7 cellular contexts compared by ENCODE assay signal in the genomic region with DNA sequence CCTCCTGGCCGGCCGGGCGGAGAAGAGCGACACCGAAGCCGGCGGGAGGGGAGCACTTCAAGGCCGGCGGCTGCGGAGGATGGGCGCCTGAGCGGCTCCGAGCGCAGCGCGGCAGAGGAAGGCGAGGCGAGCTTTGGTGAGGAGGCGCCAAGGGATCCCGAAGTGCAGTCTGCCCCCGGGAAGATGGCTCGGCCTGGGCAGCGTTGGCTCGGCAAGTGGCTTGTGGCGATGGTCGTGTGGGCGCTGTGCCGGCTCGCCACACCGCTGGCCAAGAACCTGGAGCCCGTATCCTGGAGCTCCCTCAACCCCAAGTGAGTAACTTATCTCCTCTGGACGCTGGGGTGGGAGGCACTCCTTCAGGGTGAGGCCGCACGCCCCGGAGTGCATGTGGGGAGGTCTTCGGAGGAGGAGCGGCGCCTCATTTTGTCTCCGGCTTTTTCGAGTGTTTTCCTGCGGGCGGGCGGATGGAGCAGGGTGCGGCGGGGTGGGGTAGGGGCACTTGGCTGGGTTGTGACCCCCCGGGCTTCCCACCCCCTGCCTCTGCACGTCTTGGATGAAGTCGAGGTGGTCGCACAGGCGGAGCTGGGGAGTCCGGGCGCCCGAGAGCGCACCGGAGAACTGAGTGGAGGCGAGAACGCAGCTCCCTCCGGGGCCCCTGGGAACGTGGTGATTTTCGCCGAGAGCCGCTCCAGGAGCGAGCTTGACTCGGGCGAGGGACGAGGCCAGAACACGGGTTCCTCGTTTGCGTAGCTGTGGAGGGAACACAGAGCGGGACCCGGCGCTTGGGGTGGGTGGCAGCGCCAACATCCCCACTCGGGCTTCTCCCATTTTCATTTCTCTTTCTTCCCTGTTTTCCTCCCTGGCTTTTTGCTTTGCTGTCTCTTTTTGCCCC. TPM values are rescaled to one million over a fixed set of nuclear protein-coding genes. Genes with fewer than 3 reads are reported as not detected.
DNase-seq lines count a peak whose midpoint lies in the region; ATAC-seq and TF ChIP-seq lines count a peak whose summit lies in the region.

No MANE protein-coding gene starts in this region.

- peaks cover 70% of the 10 kb centered on the region for H3K27me3 ChIP-seq in H7 (ENCODE audit: control insufficient read depth, insufficient read depth, low read length)
- H3K27me3 ChIP-seq in RWPE2 (ENCODE audit: insufficient read depth, poor library complexity, severe bottlenecking): no peaks in the 10 kb centered on the region
- no peaks in the 10 kb centered on the region for H3K27me3 ChIP-seq in upper lobe of right lung

- peak; percentile 61 for DNase-seq in H7
- DNase-seq in RWPE2 (ENCODE audit: low spot score): no peak
- DNase-seq in ecto neural progenitor cell (ENCODE audit: low spot score): peak; percentile 49
- no peak for DNase-seq in upper lobe of right lung
- DNase-seq in NCI-H345 (lab: John Stamatoyannopoulos, UW): no peak
- no peak for DNase-seq in KG1 (lab: John Stamatoyannopoulos, UW)

- H3K4me3 ChIP-seq in H7 (ENCODE audit: insufficient read depth, low read depth, low read length) (peak overlapping the region; percentile 69), RWPE2 (ENCODE audit: severe bottlenecking) (peak overlapping the region; percentile 91), mesodermal cell (ENCODE audit: extremely low read depth, insufficient read depth, low read length, poor library complexity, severe bottlenecking) (peak overlapping the region; percentile 67), upper lobe of right lung (peak overlapping the region; percentile 73)

- TF ChIP-seq CTCF in RWPE2 (IDR thresholded peaks at IDR 0.05; ENCODE audit: poor library complexity, severe bottlenecking) (no peak), upper lobe of right lung (IDR thresholded peaks at IDR 0.05) (no peak)

- intact Hi-C loops in upper lobe of right lung (cut with DNase I): loop anchor here (5.0 to 10.0 kb wide), 3 partner anchors 232 to 565 kb away; no protein-coding TSS in a partner anchor

- WGBS in mesodermal cell (ENCODE audit: insufficient coverage in 2 of 2), 2 experiments: 1% methylated on average over 21 to 35 of the region's 74 CpGs

- ATAC-seq in RWPE2 (ENCODE audit: low read depth) (no peak), upper lobe of right lung (peak; percentile 3)

- H3K27ac ChIP-seq in RWPE2 (ENCODE audit: poor library complexity, severe bottlenecking): peak overlapping the region; percentile 83
- H3K27ac ChIP-seq in mesodermal cell (ENCODE audit: low read depth, low read length, severe bottlenecking): no peak overlapping the region
- peak overlapping the region; percentile 76 for H3K27ac ChIP-seq in upper lobe of right lung

- H3K9me3 ChIP-seq in RWPE2 (ENCODE audit: severe bottlenecking) (no peaks in the 10 kb centered on the region), mesodermal cell (ENCODE audit: control insufficient read depth, low read length) (no peaks in the 10 kb centered on the region), upper lobe of right lung (no peaks in the 10 kb centered on the region)

- H3K36me3 ChIP-seq in H7 (replicated peaks; ENCODE audit: control insufficient read depth, insufficient read depth, low read length) (no peaks in the 10 kb centered on the region), RWPE2 (ENCODE audit: low read depth) (peaks cover 24% of the 10 kb centered on the region), mesodermal cell (ENCODE audit: control insufficient read depth, insufficient read depth, low read length) (no peaks in the 10 kb centered on the region), upper lobe of right lung (no peaks in the 10 kb centered on the region)

- H3K4me1 ChIP-seq in RWPE2 (ENCODE audit: insufficient read depth, poor library complexity, severe bottlenecking): peaks cover 10% of the 10 kb centered on the region
- peaks cover 9% of the 10 kb centered on the region for H3K4me1 ChIP-seq in mesodermal cell (ENCODE audit: control insufficient read depth, insufficient read depth, low read length, poor library complexity, severe bottlenecking)
- H3K4me1 ChIP-seq in upper lobe of right lung: no peaks in the 10 kb centered on the region

RNA-seq across cellular contexts. Expression of gene EFNB1, which starts 1.0 kb away (rescaled TPM):
- total RNA-seq in H7 (2014; rRNA removed; shearing (Covaris generic)): 90.2 and 95.8 TPM in 2 replicates
- 40.2 TPM for polyA plus RNA-seq in mesodermal cell (2013, experiment 1 of 2)
- polyA plus RNA-seq in mesodermal cell (2013, experiment 2 of 2): 36.0 TPM
- 29.0 TPM for total RNA-seq in upper lobe of right lung

Comparison
In these comparisons a context has a peak if more than half of its experiments do, and no peak if none do; other contexts are left out.
1. DNase-seq: peak in H7 (single experiment) and ecto neural progenitor cell (single experiment); none in RWPE2 (single experiment), upper lobe of right lung (single experiment), NCI-H345 (single experiment) and KG1 (single experiment).
2. Peak in every context shown above with its lines, with median percentiles within 50 percentile points of each other: H3K4me3 ChIP-seq.